ENCODE assay signal across 1 cellular context in the genomic region with DNA sequence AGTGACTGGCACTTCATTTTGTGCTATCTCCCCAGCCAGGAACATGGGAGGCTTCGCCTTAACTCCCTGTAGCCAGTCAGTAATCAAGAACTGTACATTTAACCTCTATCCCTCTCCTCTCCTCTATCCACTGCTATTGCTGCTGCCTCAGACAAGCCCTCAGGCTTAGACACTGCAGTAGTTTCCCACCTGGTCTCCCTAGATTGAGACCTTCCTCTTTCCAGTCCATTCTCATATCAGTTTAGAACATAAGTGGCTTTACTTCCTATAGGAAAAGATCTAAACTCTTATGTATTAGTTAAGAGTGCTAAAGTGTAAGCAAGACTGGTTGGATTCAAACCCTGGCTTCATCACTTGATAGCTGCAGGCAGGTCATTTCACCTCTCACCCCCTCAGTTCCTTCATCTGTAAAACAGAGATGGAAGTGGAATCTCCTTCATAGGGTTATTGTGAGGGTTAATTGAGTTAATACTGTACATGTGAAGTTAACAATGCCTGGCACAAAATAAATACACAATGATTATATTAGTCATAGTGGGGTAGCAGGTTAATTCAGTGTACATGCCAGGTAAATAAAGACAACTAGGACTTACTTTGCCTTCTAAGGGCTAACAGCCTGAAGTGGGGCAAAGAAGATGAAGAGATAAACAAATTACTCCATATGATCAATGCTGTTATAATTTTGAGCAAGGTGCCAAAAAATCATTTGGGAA.
TF ChIP-seq lines count a peak whose summit lies in the region.

No MANE protein-coding gene starts in this region.

TF ChIP-seq in SK-N-SH treated with all-trans-retinoic acid at 6 μM for 48 hours, 23 proteins besides CTCF, POLR2A, EP300 and RAD21 (continued from another document):
- TF ChIP-seq TCF4 (CRISPR knock-in tag; IDR thresholded peaks at IDR 0.05; ENCODE audit: borderline replicate concordance) (no peak), ZNF70 (CRISPR knock-in tag; IDR thresholded peaks at IDR 0.05) (no peak), CSRNP3 (CRISPR knock-in tag; IDR thresholded peaks at IDR 0.05) (no peak)
